In the genomic region with DNA sequence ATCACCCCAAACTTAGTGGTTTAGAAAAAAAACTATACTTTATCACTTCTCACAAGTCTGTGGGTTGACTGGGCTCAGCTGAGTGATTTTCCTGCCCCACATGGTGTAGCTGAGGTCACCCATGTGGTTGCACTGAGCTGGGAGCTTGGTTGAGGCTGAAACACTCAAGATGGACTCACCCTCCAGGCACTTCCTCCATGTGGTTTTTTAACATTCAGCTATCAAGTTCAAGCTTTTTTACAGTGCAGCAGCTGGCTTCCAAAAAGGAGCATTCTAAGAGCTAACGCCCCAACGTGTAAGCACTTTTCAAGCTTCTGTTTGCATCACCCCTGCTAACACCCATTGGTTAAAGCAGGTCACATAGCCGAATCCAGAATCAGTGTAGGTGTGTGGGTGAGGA, we compare ENCODE assay signal across 8 cellular contexts.
DNase-seq lines count a peak whose midpoint lies in the region; ATAC-seq lines count a peak whose summit lies in the region.

No MANE protein-coding gene starts in this region.

- DNase-seq in activated naive CD4-positive, alpha-beta T cell treated with Interleukin-2 at 50 U/mL for 16 hours: peak; percentile 26
- DNase-seq in activated naive CD4-positive, alpha-beta T cell (lab: John Stamatoyannopoulos, UW): no peak
- DNase-seq in SIG-M5 treated with dmso at 0.1 percent for 504 hours (lab: John Stamatoyannopoulos, UW; ENCODE audit: unreplicated experiment) (peak; percentile 88), glomerular visceral epithelial cell (ENCODE audit: extremely low spot score) (peak; percentile 96), superior temporal gyrus (ENCODE audit: extremely low spot score) (no peak), DMS79 (lab: John Stamatoyannopoulos, UW) (no peak), NCI-H2107 (lab: John Stamatoyannopoulos, UW) (no peak)

- ATAC-seq in HG03045 (IDR thresholded peaks at IDR 0.05; ENCODE audit: unreplicated experiment): peak; percentile 91

Comparison
In these comparisons a context has a peak if more than half of its experiments do, and no peak if none do; other contexts are left out.
1. DNase-seq: peak in activated naive CD4-positive, alpha-beta T cell treated with Interleukin-2 at 50 U/mL for 16 hours (single experiment), SIG-M5 treated with dmso at 0.1 percent for 504 hours (single experiment) and glomerular visceral epithelial cell (single experiment); none in activated naive CD4-positive, alpha-beta T cell (0 of 4), superior temporal gyrus (single experiment), DMS79 (single experiment) and NCI-H2107 (single experiment).